ENCODE assay signal across 9 cellular contexts in genomic region chr16:57984443-57985203, GRCh38. TPM values are rescaled to one million over a fixed set of nuclear protein-coding genes. Genes with fewer than 3 reads are reported as not detected.
DNase-seq lines count a peak whose midpoint lies in the region; ATAC-seq and TF ChIP-seq lines count a peak whose summit lies in the region.
"Had no signal": no experiment of that assay in that cellular context is flagged by ENCODE, and none has a peak within 500 bp of the region (broad histone marks: within the 10 kb centered on the region; RNA-seq: fewer than 3 reads in every experiment).

No MANE protein-coding gene starts in this region.

- no peaks in the 10 kb centered on the region for H3K36me3 Mint-ChIP-seq in chondrocyte (ENCODE audit: low read depth)

- peak; percentile 71 for ATAC-seq in GM19023 (IDR thresholded peaks at IDR 0.05; ENCODE audit: unreplicated experiment)
- peak; percentile 84 for ATAC-seq in HG03354 (IDR thresholded peaks at IDR 0.05; ENCODE audit: poor library complexity, severe bottlenecking, unreplicated experiment)
- ATAC-seq in GM18870 (IDR thresholded peaks at IDR 0.05; ENCODE audit: unreplicated experiment): no peak

- H3K9me3 Mint-ChIP-seq in chondrocyte (ENCODE audit: low read depth): no peaks in the 10 kb centered on the region

- H3K27ac Mint-ChIP-seq in chondrocyte (ENCODE audit: unreplicated experiment): no peak overlapping the region

- H3K27me3 Mint-ChIP-seq in chondrocyte (ENCODE audit: low read depth): peaks cover 3% of the 10 kb centered on the region

- peaks cover 16% of the 10 kb centered on the region for H3K4me1 Mint-ChIP-seq in chondrocyte (ENCODE audit: low read depth)

- TF ChIP-seq CTCF in chondrocyte (IDR thresholded peaks at IDR 0.05): no peak

- no peaks in the 10 kb centered on the region for H3K27me3 ChIP-seq in layer of hippocampus (ENCODE audit: control insufficient read depth, insufficient read depth, low read length)

- peak overlapping the region; percentile 30 for H3K27ac ChIP-seq in layer of hippocampus (ENCODE audit: low read depth, low read length)

- peak overlapping the region; percentile 84 for H3K4me3 Mint-ChIP-seq in chondrocyte (ENCODE audit: unreplicated experiment)

- DNase-seq in activated CD4-positive, alpha-beta T cell treated with anti-CD3 and anti-CD28 coated beads for 1 hour: peak; percentile 88
- peak; percentile 92 for DNase-seq in chondrocyte (ENCODE audit: low spot score)
- DNase-seq in stimulated activated CD4-positive, alpha-beta T cell treated with anti-CD3 and anti-CD28 coated beads, Interleukin-1b, Interleukin-23, amount 100 ng/mL, for 4 hours (ENCODE audit: low read depth in 2 of 2): peak; percentile 88 to 90
- no peak for DNase-seq in NCI-H1417 treated with DMSO at 0.1 percent for 48 hours (lab: John Stamatoyannopoulos, UW)

RNA-seq across cellular contexts. Expression of gene CNGB1, which starts 13.7 kb away (rescaled TPM):
- total RNA-seq in chondrocyte: not detected in 3 replicates
- total RNA-seq: glomerular endothelial cell had no signal

RNA-seq across cellular contexts. Expression of gene ZNF319, which starts 15.8 kb away (rescaled TPM):
- total RNA-seq in chondrocyte: 9.2 to 12.0 TPM (median 11.9 TPM) in 3 replicates

RNA-seq across cellular contexts. Expression of gene USB1, which starts 16.6 kb away (rescaled TPM):
- 37.9 to 46.0 TPM (median 41.5 TPM) in 3 replicates for total RNA-seq in chondrocyte

RNA-seq across cellular contexts. Expression of gene MMP15, which starts 40.9 kb away (rescaled TPM):
- total RNA-seq in chondrocyte: 5.9 to 12.0 TPM (median 11.2 TPM) in 3 replicates
